Comparison of ENCODE assay signal across 9 cellular contexts in the genomic region with DNA sequence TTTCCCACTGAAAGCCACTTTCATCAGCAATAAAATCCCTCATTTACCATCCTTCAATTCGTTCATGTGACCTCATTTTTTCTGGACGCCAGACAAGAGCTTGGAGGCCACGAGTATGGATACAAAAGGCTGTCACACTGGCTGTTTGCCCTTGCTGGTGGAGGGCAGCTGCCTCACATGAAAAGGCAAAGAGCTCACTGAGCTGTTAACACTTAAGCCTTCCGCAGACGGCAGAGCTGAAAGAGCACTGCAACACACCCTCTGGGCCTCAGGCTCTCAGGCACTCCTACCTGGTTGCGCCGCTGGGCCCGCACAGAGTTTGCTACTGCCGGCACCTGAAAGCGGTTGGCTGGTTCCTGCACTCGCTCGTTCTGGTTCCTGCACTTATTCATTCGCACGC.
DNase-seq lines count a peak whose midpoint lies in the region; ATAC-seq and TF ChIP-seq lines count a peak whose summit lies in the region.
"Had no signal": no experiment of that assay in that cellular context is flagged by ENCODE, and none has a peak within 500 bp of the region (broad histone marks: within the 10 kb centered on the region; RNA-seq: fewer than 3 reads in every experiment).

No MANE protein-coding gene starts in this region.

- TF ChIP-seq CTCF in dorsolateral prefrontal cortex (IDR thresholded peaks at IDR 0.05 in 54 of 56, conservative IDR thresholded peaks at IDR 0.05 in 2 of 56; ENCODE audit: low read depth in 1 of 56, partially characterized antibody in 56 of 56), result peak in 1 of 56 donors; percentile 6

- peak overlapping the region in 53 of 59 donors; percentile 2 to 68 (median 38) for H3K4me3 ChIP-seq in dorsolateral prefrontal cortex
- H3K4me3 ChIP-seq: heart right ventricle had no signal

- no peak overlapping the region for H3K4me3 Mint-ChIP-seq in stimulated activated memory B cell treated with anti-CD40 and anti-IgM and Interleukin-4, amounts not matched to agents 10 μg/mL and 1 μg/mL and 100 μg/mL, for 72 hours

- DNase-seq in NCI-H1105 treated with DMSO at 0.1 percent for 48 hours (lab: John Stamatoyannopoulos, UW) (peak; percentile 82), dorsolateral prefrontal cortex (peak; percentile 40 to 76 (median 62)), left colon (peak; percentile 69 to 71), germinal center (ENCODE audit: low spot score) (no peak)
- DNase-seq in stimulated activated CD4-positive, alpha-beta T cell treated with anti-CD3 and anti-CD28 coated beads, Interleukin-4, amount 100 ng/mL, for 4 hours, result no peak
- DNase-seq: activated naive CD4-positive, alpha-beta T cell had no signal

- H3K9me3 Mint-ChIP-seq in stimulated activated memory B cell treated with anti-CD40 and anti-IgM and Interleukin-4, amounts not matched to agents 10 μg/mL and 1 μg/mL and 100 μg/mL, for 72 hours, result no peaks in the 10 kb centered on the region

- intact Hi-C loops in dorsolateral prefrontal cortex (cut with DNase I), result loop anchor here in 1 of 2 donors (5.0 kb wide), 4 partner anchors 44 to 479 kb away; a partner anchor contains a TSS
- intact Hi-C loops in left colon (cut with DNase I, micrococcal nuclease), result no loop called here

- no peaks in the 10 kb centered on the region for H3K27me3 Mint-ChIP-seq in stimulated activated memory B cell treated with anti-CD40 and anti-IgM and Interleukin-4, amounts not matched to agents 10 μg/mL and 1 μg/mL and 100 μg/mL, for 72 hours

- H3K27ac ChIP-seq in dorsolateral prefrontal cortex (peak overlapping the region in 55 of 59 donors; percentile 16 to 89 (median 71)), temporal lobe (ENCODE audit: low read depth, low read length) (peak overlapping the region; percentile 76)
- H3K27ac ChIP-seq: heart right ventricle had no signal

- peaks cover 0 to 4% (median 0%) of the 10 kb centered on the region in 45 donors for H3K27me3 ChIP-seq in dorsolateral prefrontal cortex

- no peaks in the 10 kb centered on the region for H3K4me1 Mint-ChIP-seq in stimulated activated memory B cell treated with anti-CD40 and anti-IgM and Interleukin-4, amounts not matched to agents 10 μg/mL and 1 μg/mL and 100 μg/mL, for 72 hours

- ATAC-seq in left colon, result peak; percentile 83
- no peak for ATAC-seq in stimulated activated memory B cell treated with anti-CD40 and anti-IgM and Interleukin-4, amounts not matched to agents 10 μg/mL and 1 μg/mL and 100 μg/mL, for 72 hours

- no peak overlapping the region for H3K27ac Mint-ChIP-seq in stimulated activated memory B cell treated with anti-CD40 and anti-IgM and Interleukin-4, amounts not matched to agents 10 μg/mL and 1 μg/mL and 100 μg/mL, for 72 hours

- no peaks in the 10 kb centered on the region for H3K36me3 Mint-ChIP-seq in stimulated activated memory B cell treated with anti-CD40 and anti-IgM and Interleukin-4, amounts not matched to agents 10 μg/mL and 1 μg/mL and 100 μg/mL, for 72 hours

Comparison
In these comparisons a context has a peak if more than half of its experiments do, and no peak if none do; other contexts are left out.
1. DNase-seq: peak in NCI-H1105 treated with DMSO at 0.1 percent for 48 hours (single experiment), dorsolateral prefrontal cortex (10 of 10) and left colon (2 of 2); none in stimulated activated CD4-positive, alpha-beta T cell treated with anti-CD3 and anti-CD28 coated beads, Interleukin-4, amount 100 ng/mL, for 4 hours (0 of 2) and germinal center (single experiment).